ENCODE assay signal across 1 cellular context in the genomic region with DNA sequence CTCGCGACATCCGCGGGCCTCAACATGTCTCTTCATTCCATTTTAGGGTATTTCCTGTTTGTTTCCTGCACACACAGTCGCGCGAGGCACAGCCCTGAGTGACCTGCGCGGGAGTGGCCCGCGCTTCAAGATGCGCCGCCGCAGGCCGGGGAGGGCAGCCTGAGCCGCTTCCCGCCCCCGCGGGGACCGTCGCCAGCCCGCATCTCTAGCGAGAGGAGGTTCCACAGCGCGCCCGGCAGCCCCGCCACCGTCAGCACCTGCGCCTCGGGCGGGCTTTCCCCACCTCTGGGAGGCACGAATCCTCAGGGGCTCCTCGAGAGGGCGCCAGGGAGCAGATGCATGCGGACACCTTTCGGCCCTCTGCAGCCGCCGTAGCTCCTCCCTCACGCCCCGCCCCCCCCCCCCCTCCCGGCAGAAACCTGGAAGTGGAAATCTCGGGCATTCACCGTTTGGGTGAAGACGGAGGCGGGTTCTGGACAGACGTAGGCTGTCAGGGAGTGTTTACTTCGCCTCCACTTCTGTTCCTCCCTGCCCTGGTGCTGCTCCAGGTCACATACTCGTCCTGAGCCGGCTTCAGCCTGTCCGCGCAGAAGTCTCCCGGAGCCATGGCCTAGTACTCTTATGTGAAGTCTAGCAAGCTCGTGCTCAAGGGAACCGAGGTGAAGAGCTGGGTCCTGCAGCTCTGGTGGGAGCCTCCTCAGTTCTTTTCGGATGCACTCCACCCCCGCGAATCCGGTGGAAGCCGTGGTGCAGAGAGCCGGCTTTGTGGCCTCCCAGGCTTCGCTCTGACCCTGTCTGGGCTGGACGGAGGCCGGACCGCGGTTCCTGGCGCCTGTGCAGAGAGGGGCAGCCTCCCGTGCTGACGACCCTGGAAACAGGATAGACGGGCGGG.
TF ChIP-seq lines count a peak whose summit lies in the region.

No MANE protein-coding gene starts in this region.

TF ChIP-seq in K562, 482 proteins besides CTCF, POLR2A, EP300 and RAD21 (continued from another document and continues in another):
- TF ChIP-seq JUN (IDR thresholded peaks at IDR 0.05; ENCODE audit: borderline replicate concordance, low read depth, low read length), result no peak
- no peak for TF ChIP-seq JUN (CRISPR knock-in tag; IDR thresholded peaks at IDR 0.05; ENCODE audit: borderline replicate concordance)
- no peak for TF ChIP-seq ZC3H4 (CRISPR knock-in tag; IDR thresholded peaks at IDR 0.05; ENCODE audit: borderline replicate concordance)
- peak; percentile 44 for TF ChIP-seq PHF20 (IDR thresholded peaks at IDR 0.05; ENCODE audit: partially characterized antibody)
- no peak for TF ChIP-seq POLR3G (IDR thresholded peaks at IDR 0.05; ENCODE audit: extremely low read depth, insufficient read length, insufficient replicate concordance)
- TF ChIP-seq SRSF7 (optimal IDR thresholded peaks at IDR 0.05; ENCODE audit: low read depth, low read length), result no peak
- TF ChIP-seq, protein P1, sequence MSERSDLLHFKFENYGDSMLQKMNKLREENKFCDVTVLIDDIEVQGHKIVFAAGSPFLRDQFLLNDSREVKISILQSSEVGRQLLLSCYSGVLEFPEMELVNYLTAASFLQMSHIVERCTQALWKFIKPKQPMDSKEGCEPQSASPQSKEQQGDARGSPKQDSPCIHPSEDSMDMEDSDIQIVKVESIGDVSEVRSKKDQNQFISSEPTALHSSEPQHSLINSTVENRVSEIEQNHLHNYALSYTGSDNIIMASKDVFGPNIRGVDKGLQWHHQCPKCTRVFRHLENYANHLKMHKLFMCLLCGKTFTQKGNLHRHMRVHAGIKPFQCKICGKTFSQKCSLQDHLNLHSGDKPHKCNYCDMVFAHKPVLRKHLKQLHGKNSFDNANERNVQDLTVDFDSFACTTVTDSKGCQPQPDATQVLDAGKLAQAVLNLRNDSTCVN (CRISPR knock-in tag; IDR thresholded peaks at IDR 0.05), result no peak
- TF ChIP-seq, protein P2, sequence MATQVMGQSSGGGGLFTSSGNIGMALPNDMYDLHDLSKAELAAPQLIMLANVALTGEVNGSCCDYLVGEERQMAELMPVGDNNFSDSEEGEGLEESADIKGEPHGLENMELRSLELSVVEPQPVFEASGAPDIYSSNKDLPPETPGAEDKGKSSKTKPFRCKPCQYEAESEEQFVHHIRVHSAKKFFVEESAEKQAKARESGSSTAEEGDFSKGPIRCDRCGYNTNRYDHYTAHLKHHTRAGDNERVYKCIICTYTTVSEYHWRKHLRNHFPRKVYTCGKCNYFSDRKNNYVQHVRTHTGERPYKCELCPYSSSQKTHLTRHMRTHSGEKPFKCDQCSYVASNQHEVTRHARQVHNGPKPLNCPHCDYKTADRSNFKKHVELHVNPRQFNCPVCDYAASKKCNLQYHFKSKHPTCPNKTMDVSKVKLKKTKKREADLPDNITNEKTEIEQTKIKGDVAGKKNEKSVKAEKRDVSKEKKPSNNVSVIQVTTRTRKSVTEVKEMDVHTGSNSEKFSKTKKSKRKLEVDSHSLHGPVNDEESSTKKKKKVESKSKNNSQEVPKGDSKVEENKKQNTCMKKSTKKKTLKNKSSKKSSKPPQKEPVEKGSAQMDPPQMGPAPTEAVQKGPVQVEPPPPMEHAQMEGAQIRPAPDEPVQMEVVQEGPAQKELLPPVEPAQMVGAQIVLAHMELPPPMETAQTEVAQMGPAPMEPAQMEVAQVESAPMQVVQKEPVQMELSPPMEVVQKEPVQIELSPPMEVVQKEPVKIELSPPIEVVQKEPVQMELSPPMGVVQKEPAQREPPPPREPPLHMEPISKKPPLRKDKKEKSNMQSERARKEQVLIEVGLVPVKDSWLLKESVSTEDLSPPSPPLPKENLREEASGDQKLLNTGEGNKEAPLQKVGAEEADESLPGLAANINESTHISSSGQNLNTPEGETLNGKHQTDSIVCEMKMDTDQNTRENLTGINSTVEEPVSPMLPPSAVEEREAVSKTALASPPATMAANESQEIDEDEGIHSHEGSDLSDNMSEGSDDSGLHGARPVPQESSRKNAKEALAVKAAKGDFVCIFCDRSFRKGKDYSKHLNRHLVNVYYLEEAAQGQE (CRISPR knock-in tag; IDR thresholded peaks at IDR 0.05; ENCODE audit: low read depth), result no peak
- TF ChIP-seq TFE3 (CRISPR knock-in tag; IDR thresholded peaks at IDR 0.05), result no peak
- TF ChIP-seq XRCC4 (IDR thresholded peaks at IDR 0.05; ENCODE audit: extremely low read depth, insufficient read depth, insufficient read length), result no peak
- TF ChIP-seq PHB (CRISPR knock-in tag; IDR thresholded peaks at IDR 0.05), result no peak
- no peak for TF ChIP-seq RFX5 (IDR thresholded peaks at IDR 0.05; ENCODE audit: low read depth, low read length)
- peak; percentile 29; the same call in 1 of the 2 replicates for TF ChIP-seq TCF3 (CRISPR knock-in tag; IDR thresholded peaks at IDR 0.05)
- peak in 1 of 3 experiments; percentile 48 for TF ChIP-seq YY1 (IDR thresholded peaks at IDR 0.05; ENCODE audit: borderline replicate concordance in 1 of 3, control insufficient read depth in 1 of 3, extremely low read depth in 1 of 3, insufficient read depth in 3 of 3, insufficient read length in 1 of 3, insufficient replicate concordance in 2 of 3, low read depth in 1 of 3, low read length in 2 of 3)
- TF ChIP-seq ADNP (tag; IDR thresholded peaks at IDR 0.05), result no peak
- TF ChIP-seq DIDO1 (tag; IDR thresholded peaks at IDR 0.05; ENCODE audit: low read depth), result no peak
- TF ChIP-seq POLR2B (IDR thresholded peaks at IDR 0.05; ENCODE audit: low read depth, partially characterized antibody), result peak; percentile 12
- TF ChIP-seq ZNF146 (CRISPR knock-in tag; IDR thresholded peaks at IDR 0.05; ENCODE audit: unreplicated experiment), result no peak
- no peak for TF ChIP-seq MECOM (CRISPR knock-in tag; IDR thresholded peaks at IDR 0.05)
- TF ChIP-seq ATF3 (IDR thresholded peaks at IDR 0.05), result no peak
- TF ChIP-seq ATF3 (CRISPR knock-in tag; conservative IDR thresholded peaks at IDR 0.05), result no peak
- 0 out of 2 replicates have a peak, but pooled peaks have one; percentile 44 for TF ChIP-seq ZNF766 (CRISPR knock-in tag; conservative IDR thresholded peaks at IDR 0.05)
- no peak for TF ChIP-seq ZNF507 (tag; conservative IDR thresholded peaks at IDR 0.05)
- TF ChIP-seq NFE2 (IDR thresholded peaks at IDR 0.05; ENCODE audit: low read depth), result no peak
- no peak for TF ChIP-seq PTBP1 (IDR thresholded peaks at IDR 0.05; ENCODE audit: low read depth, low read length)
- TF ChIP-seq HNRNPUL1 (IDR thresholded peaks at IDR 0.05; ENCODE audit: low read length), result no peak
- TF ChIP-seq RFX1 (IDR thresholded peaks at IDR 0.05), result no peak
- TF ChIP-seq OTX1 (CRISPR knock-in tag; IDR thresholded peaks at IDR 0.05), result no peak
- TF ChIP-seq ZNF551 (CRISPR knock-in tag; IDR thresholded peaks at IDR 0.05), result no peak
- TF ChIP-seq, protein P3, sequence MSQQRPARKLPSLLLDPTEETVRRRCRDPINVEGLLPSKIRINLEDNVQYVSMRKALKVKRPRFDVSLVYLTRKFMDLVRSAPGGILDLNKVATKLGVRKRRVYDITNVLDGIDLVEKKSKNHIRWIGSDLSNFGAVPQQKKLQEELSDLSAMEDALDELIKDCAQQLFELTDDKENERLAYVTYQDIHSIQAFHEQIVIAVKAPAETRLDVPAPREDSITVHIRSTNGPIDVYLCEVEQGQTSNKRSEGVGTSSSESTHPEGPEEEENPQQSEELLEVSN (IDR thresholded peaks at IDR 0.05; ENCODE audit: borderline replicate concordance in 1 of 2, extremely low read depth in 1 of 2, insufficient read depth in 1 of 2, insufficient read length in 1 of 2, low read depth in 1 of 2, low read length in 1 of 2, poor library complexity in 1 of 2, severe bottlenecking in 1 of 2), result peak; percentile 68 to 92
- TF ChIP-seq, protein P4, sequence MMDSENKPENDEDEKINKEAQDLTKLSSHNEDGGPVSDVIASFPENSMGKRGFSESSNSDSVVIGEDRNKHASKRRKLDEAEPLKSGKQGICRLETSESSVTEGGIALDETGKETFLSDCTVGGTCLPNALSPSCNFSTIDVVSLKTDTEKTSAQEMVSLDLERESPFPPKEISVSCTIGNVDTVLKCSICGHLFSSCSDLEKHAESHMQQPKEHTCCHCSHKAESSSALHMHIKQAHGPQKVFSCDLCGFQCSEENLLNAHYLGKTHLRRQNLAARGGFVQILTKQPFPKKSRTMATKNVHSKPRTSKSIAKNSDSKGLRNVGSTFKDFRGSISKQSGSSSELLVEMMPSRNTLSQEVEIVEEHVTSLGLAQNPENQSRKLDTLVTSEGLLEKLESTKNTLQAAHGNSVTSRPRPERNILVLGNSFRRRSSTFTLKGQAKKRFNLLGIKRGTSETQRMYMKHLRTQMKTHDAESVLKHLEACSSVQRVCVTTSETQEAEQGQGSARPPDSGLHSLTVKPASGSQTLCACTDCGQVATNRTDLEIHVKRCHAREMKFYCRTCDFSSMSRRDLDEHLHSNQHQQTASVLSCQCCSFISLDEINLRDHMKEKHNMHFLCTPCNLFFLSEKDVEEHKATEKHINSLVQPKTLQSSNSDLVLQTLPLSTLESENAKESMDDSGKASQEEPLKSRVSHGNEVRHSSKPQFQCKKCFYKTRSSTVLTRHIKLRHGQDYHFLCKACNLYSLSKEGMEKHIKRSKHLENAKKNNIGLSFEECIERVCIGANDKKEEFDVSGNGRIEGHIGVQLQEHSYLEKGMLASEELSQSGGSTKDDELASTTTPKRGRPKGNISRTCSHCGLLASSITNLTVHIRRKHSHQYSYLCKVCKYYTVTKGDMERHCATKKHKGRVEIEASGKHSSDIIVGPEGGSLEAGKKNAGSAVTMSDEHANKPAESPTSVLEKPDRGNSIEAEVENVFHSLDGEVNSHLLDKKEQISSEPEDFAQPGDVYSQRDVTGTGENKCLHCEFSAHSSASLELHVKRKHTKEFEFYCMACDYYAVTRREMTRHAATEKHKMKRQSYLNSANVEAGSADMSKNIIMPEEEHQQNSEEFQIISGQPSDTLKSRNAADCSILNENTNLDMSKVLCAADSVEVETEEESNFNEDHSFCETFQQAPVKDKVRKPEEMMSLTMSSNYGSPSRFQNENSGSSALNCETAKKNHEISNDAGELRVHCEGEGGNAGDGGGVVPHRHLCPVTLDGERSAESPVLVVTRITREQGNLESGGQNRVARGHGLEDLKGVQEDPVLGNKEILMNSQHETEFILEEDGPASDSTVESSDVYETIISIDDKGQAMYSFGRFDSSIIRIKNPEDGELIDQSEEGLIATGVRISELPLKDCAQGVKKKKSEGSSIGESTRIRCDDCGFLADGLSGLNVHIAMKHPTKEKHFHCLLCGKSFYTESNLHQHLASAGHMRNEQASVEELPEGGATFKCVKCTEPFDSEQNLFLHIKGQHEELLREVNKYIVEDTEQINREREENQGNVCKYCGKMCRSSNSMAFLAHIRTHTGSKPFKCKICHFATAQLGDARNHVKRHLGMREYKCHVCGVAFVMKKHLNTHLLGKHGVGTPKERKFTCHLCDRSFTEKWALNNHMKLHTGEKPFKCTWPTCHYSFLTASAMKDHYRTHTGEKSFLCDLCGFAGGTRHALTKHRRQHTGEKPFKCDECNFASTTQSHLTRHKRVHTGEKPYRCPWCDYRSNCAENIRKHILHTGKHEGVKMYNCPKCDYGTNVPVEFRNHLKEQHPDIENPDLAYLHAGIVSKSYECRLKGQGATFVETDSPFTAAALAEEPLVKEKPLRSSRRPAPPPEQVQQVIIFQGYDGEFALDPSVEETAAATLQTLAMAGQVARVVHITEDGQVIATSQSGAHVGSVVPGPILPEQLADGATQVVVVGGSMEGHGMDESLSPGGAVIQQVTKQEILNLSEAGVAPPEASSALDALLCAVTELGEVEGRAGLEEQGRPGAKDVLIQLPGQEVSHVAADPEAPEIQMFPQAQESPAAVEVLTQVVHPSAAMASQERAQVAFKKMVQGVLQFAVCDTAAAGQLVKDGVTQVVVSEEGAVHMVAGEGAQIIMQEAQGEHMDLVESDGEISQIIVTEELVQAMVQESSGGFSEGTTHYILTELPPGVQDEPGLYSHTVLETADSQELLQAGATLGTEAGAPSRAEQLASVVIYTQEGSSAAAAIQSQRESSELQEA (IDR thresholded peaks at IDR 0.05; ENCODE audit: low read depth), result peak; percentile 93
- TF ChIP-seq ZNF764 (CRISPR knock-in tag; IDR thresholded peaks at IDR 0.05; ENCODE audit: low read depth), result no peak
- no peak for TF ChIP-seq SP2 (IDR thresholded peaks at IDR 0.05; ENCODE audit: extremely low read depth, low read depth, low read length, poor library complexity, severe bottlenecking)
- peak in 1 of 2 experiments; percentile 11; a peak in 1 of 4 replicates for TF ChIP-seq ZMIZ1 (IDR thresholded peaks at IDR 0.05; ENCODE audit: low read depth in 2 of 2, low read length in 2 of 2)
